In the genomic region with DNA sequence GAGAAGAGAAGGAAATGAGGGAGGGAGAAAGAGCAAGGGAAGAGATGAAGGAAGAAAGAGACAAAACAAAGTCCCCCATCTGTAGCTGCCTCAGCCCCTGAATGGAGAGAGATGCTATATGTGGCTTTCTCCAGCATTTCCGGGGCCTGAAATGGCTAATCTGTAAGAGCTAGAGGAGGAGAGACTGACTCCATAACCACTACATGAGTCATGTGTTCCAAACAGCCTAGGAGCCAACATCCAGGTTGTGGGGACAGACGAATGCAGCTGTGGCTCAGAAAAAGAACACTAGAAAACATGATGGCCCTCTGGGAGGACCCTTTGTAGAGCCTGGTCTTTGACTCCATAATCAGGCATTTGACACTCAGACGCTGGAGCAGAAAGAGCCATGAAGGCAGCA, we compare ENCODE assay signal across 30 cellular contexts.
"Had no signal": no experiment of that assay in that cellular context is flagged by ENCODE, and none has a peak within 500 bp of the region (broad histone marks: within the 10 kb centered on the region; RNA-seq: fewer than 3 reads in every experiment).

No MANE protein-coding gene starts in this region.

- DNase-seq: activated B cell treated with CpG ODN at 0.5 μM for 24 hours; activated CD4-positive, alpha-beta memory T cell treated with anti-CD3 and anti-CD28 coated beads, Interleukin-2, amount 10 ng/mL, durations not matched to agents 7 days and 5 days; activated CD4-positive, alpha-beta T cell treated with anti-CD3 and anti-CD28 coated beads, Interleukin-2, amount 10 ng/mL, durations not matched to agents 24 days and 14 days; activated CD4-positive, alpha-beta T cell treated with anti-CD3 and anti-CD28 coated beads, Interleukin-2, amount 50 U/mL, for 4 hours; activated CD8-positive, alpha-beta memory T cell treated with anti-CD3 and anti-CD28 coated beads, Interleukin-2, amount 50 U/mL, for 48 hours; activated gamma-delta T cell; activated naive CD4-positive, alpha-beta T cell; activated naive CD4-positive, alpha-beta T cell treated with anti-CD3 and anti-CD28 coated beads, Interleukin-2, amount 10 ng/mL, durations not matched to agents 7 days and 5 days; activated naive CD8-positive, alpha-beta T cell treated with anti-CD3 and anti-CD28 coated beads, Interleukin-2, amount 10 ng/mL, durations not matched to agents 7 days and 5 days; activated T-cell treated with anti-CD3 and anti-CD28 coated beads for 4 hours; activated T-cell treated with anti-CD3 and anti-CD28 coated beads, Interleukin-2, amount 50 U/mL, for 24 hours; activated T-cell treated with anti-CD3 and anti-CD28 coated beads, Interleukin-2, amount 50 U/mL, for 72 hours; brain microvascular endothelial cell; caudate nucleus; cortex of kidney; dermis blood vessel endothelial cell; effector CD4-positive, alpha-beta T cell; effector memory CD8-positive, alpha-beta T cell; erythroblast; esophagus squamous epithelium; foreskin melanocyte; T-helper 1 cell; T-helper 17 cell; T1000; WERI-Rb-1 had no signal

- H3K9me3 ChIP-seq: ascending aorta, esophagus squamous epithelium, gastroesophageal sphincter had no signal

- H3K4me3 ChIP-seq: ascending aorta, esophagus squamous epithelium, gastroesophageal sphincter had no signal

- FAIRE-seq: colon had no signal

- H3K36me3 ChIP-seq: ascending aorta, brain microvascular endothelial cell, esophagus squamous epithelium, gastroesophageal sphincter, WERI-Rb-1 had no signal

- H3K27ac ChIP-seq: ascending aorta, brain microvascular endothelial cell, esophagus squamous epithelium, gastroesophageal sphincter, WERI-Rb-1 had no signal

- H3K27me3 ChIP-seq: ascending aorta, brain microvascular endothelial cell had no signal

- H3K4me1 ChIP-seq: ascending aorta, esophagus squamous epithelium, gastroesophageal sphincter had no signal

- ATAC-seq: activated CD4-positive, CD25-positive, alpha-beta regulatory T cell treated with anti-CD3 and anti-CD28 coated beads, Interleukin-2, amount 50 U/mL, for 24 hours; activated naive CD4-positive, alpha-beta T cell treated with anti-CD3 and anti-CD28 coated beads, Interleukin-2, amount 50 U/mL, for 72 hours; activated T-cell treated with anti-CD3 and anti-CD28 coated beads, Interleukin-2, amount 50 U/mL, for 72 hours; effector memory CD8-positive, alpha-beta T cell; gastroesophageal sphincter; T-helper 17 cell had no signal
